ENCODE assay signal across 8 cellular contexts in the genomic region with DNA sequence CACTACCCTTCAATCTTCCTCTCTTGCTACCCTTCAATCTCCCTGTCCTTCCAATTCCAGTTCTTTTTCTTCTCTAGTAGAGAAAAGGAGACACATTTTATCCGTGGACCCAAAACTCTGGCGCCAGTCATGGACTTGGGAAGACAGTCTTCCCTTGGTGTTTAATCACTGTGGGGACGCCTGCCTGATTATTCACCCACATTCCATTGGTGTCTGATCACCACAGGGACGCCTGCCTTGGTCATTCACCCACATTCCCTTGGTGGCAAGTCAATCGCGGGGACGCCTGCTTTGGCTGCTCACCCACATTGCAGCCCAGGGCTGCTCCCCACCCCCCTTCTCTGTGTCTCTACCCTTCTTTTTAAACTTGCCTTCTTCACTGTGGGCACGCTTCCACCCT. TPM values are rescaled to one million over a fixed set of nuclear protein-coding genes. Genes with fewer than 3 reads are reported as not detected.
DNase-seq lines count a peak whose midpoint lies in the region; FAIRE-seq and TF ChIP-seq lines count a peak whose summit lies in the region.
"Not testable (repeated sequence)": the region's sequence is repeated elsewhere in the genome, so short reads cannot be mapped to it uniquely, and the experiment has no call there.

No MANE protein-coding gene starts in this region.

- H3K27me3 ChIP-seq in PC-9 (ENCODE audit: insufficient read depth, low read depth); SK-N-SH (ENCODE audit: insufficient read depth); bronchial epithelial cell (ENCODE audit: control insufficient read depth, insufficient read depth, low read length); skeletal muscle satellite cell (ENCODE audit: control insufficient read depth, insufficient read depth, low read length): not testable (repeated sequence)

- H3F3A ChIP-seq in PC-9 (ENCODE audit: insufficient read depth, low read depth); SK-N-SH (replicated peaks; ENCODE audit: insufficient read depth): not testable (repeated sequence)

- H3K27ac ChIP-seq in PC-9 (peak overlapping the region; percentile 55), SK-N-SH (ENCODE audit: low read depth in 2 of 2, low read length in 1 of 2) (peak overlapping the region in 1 of 2 experiments; percentile 62; a peak in 2 of 4 replicates)

- FAIRE-seq in bronchial epithelial cell (lab: Jason Lieb, UNC): not testable (repeated sequence)

- peaks cover 14% of the 10 kb centered on the region for H3K4me1 ChIP-seq in PC-9 (replicated peaks; ENCODE audit: insufficient read depth)
- H3K4me1 ChIP-seq in SK-N-SH (ENCODE audit: control insufficient read depth in 1 of 2, insufficient read depth in 2 of 2, low read depth in 1 of 2, low read length in 1 of 2): not testable (repeated sequence)
- peaks cover 44% of the 10 kb centered on the region for H3K4me1 ChIP-seq in skeletal muscle satellite cell (ENCODE audit: control insufficient read depth, insufficient read depth, low read length)

- H3K4me2 ChIP-seq in PC-9; SK-N-SH; skeletal muscle satellite cell (ENCODE audit: low read length): not testable (repeated sequence)

- not testable (repeated sequence) for H3K9me3 ChIP-seq in PC-9 (ENCODE audit: insufficient read depth, low read depth); SK-N-SH; skeletal muscle satellite cell (replicated peaks; ENCODE audit: low read length)

- not testable (repeated sequence) for BruUV-seq in PC-9 (replicated peaks; lab: Mats Ljungman, UMichigan)

- WGBS in SK-N-SH (ENCODE audit: low lambda C conversion rate): 45% methylated on average over 8 of the region's 8 CpGs

- DNase-seq in A172 (ENCODE audit: low spot score) (peak; percentile 69), EH (ENCODE audit: low read depth) (peak; percentile 68), HK-2 (ENCODE audit: unreplicated experiment) (peak; percentile 53), PC-9 (peak in 1 of 2 experiments; percentile 72), bronchial epithelial cell (ENCODE audit: low read depth) (peak; percentile 22), kidney tubule cell (ENCODE audit: low spot score) (peak; percentile 78)
- not testable (repeated sequence) for DNase-seq in SK-N-SH

- intact Hi-C loops in PC-9 (cut with micrococcal nuclease; ENCODE audit: unreplicated experiment): loop anchor here (2.0 kb wide), 2 partner anchors 54 to 208 kb away; partner anchors contain the start of gene NAP1L1

- not testable (repeated sequence) for H3K9me2 ChIP-seq in PC-9 (ENCODE audit: insufficient read depth); SK-N-SH

- POLR2A ChIA-PET in PC-9 (lab: Charles Lee; ENCODE audit: unreplicated experiment); SK-N-SH (lab: Yijun Ruan, JAX): not testable (repeated sequence)

- H2AFZ ChIP-seq in PC-9: 0 out of 2 replicates have a peak overlapping the region, but pooled peaks have one; percentile 39
- H2AFZ ChIP-seq in SK-N-SH (ENCODE audit: low read depth): not testable (repeated sequence)

- CTCF ChIA-PET in PC-9 (lab: Charles Lee); SK-N-SH (lab: Yijun Ruan, JAX): not testable (repeated sequence)

- H3K9ac ChIP-seq in SK-N-SH: peak overlapping the region; percentile 28; the same call in 1 of the 2 replicates
- peak overlapping the region; percentile 74 for H3K9ac ChIP-seq in skeletal muscle satellite cell (ENCODE audit: low read depth, low read length)

- H3K79me2 ChIP-seq in PC-9 (ENCODE audit: low read depth): not testable (repeated sequence)
- peaks cover 12% of the 10 kb centered on the region; the same call in 1 of the 2 replicates for H3K79me2 ChIP-seq in SK-N-SH (ENCODE audit: insufficient read depth)

- TF ChIP-seq EP300 in SK-N-SH (IDR thresholded peaks at IDR 0.05; ENCODE audit: borderline replicate concordance in 1 of 2, low read depth in 1 of 2, low read length in 1 of 2): not testable (repeated sequence)

- not testable (repeated sequence) for H3K4me3 ChIP-seq in PC-9; SK-N-SH (ENCODE audit: low read depth in 2 of 2, low read length in 1 of 2); bronchial epithelial cell (ENCODE audit: low read depth, low read length); skeletal muscle satellite cell (ENCODE audit: low read length)

- not testable (repeated sequence) for TF ChIP-seq CTCF in PC-9 (conservative IDR thresholded peaks at IDR 0.05); SK-N-SH (IDR thresholded peaks at IDR 0.05); bronchial epithelial cell (IDR thresholded peaks at IDR 0.05; ENCODE audit: insufficient read depth, low read length, severe bottlenecking)

- not testable (repeated sequence) for TF ChIP-seq RAD21 in SK-N-SH (IDR thresholded peaks at IDR 0.05; ENCODE audit: low read length)

- H4K20me1 ChIP-seq in PC-9 (ENCODE audit: insufficient read depth); SK-N-SH (ENCODE audit: insufficient read depth): not testable (repeated sequence)

- H3K36me3 ChIP-seq in PC-9 (ENCODE audit: low read depth); bronchial epithelial cell (ENCODE audit: control insufficient read depth, insufficient read depth, low read length): not testable (repeated sequence)
- H3K36me3 ChIP-seq in SK-N-SH (replicated peaks in 1 of 2; ENCODE audit: control insufficient read depth in 1 of 2, insufficient read depth in 2 of 2, low read length in 1 of 2) (peaks cover 0 to 21% of the 10 kb centered on the region in 2 experiments), skeletal muscle satellite cell (ENCODE audit: insufficient read depth, low read length) (peaks cover 37% of the 10 kb centered on the region)

RNA-seq across cellular contexts. Expression of gene BBS10, which starts 55.9 kb away (rescaled TPM):
- 31.4 and 32.8 TPM in 2 replicates for total RNA-seq in A172 (2014; rRNA removed; shearing (Covaris generic))
- 5.5 and 8.4 TPM in 2 replicates for total RNA-seq in PC-9 (2021)
- 5.6 and 9.2 TPM in 2 replicates for polyA plus RNA-seq in SK-N-SH (2012; rRNA removed)
- polyA plus RNA-seq in SK-N-SH (2012; cell fraction: cytosol; rRNA removed): 11.6 and 12.0 TPM in 2 replicates
- 2.1 and 6.7 TPM in 2 replicates for polyA plus RNA-seq in SK-N-SH (2012; cell fraction: nucleus; rRNA removed)
- total RNA-seq in bronchial epithelial cell: 5.8 and 8.2 TPM in 2 replicates
- 8.4 and 9.0 TPM in 2 replicates for total RNA-seq in skeletal muscle satellite cell (2012; rRNA removed)
